Comparison of ENCODE assay signal across 14 cellular contexts in the genomic region with DNA sequence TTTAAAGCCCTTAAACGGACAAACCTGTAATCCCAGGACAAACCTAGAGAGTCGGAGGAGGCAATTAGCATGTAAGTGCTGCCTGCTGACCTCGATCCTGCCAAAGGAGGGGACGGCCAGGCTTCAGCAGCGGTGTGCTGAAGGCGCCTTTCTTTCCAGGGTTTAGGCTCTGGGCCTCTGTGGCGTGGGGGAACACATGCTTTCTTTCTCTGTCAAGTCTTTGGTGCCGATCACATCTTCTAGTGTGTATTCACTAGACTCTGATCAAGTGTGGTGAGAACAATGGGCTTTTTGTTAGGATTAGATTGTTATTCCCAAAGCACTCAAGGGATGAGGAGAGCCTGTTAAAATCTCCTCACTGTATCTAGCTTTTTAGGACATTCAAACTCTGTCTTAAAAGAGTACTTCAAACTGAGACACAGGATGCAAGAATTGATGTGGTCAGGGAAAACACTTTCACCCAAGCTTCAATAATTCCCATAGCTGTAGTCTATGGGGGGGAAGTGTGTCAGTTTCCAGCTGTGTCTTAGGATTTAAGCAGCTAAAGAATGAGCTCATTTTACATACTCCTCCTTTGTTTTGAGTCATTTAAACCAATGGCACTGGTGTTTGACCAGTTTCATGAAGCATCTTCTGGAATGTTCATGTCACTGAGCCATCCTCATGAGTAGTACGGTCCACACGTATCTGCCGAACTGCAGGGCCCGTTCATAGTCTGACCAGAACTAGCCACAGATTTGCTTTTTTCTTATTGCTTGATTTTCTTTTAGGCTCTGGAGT. TPM values are rescaled to one million over a fixed set of nuclear protein-coding genes. Genes with fewer than 3 reads are reported as not detected.
DNase-seq lines count a peak whose midpoint lies in the region; ATAC-seq and TF ChIP-seq lines count a peak whose summit lies in the region.
"Had no signal": no experiment of that assay in that cellular context is flagged by ENCODE, and none has a peak within 500 bp of the region (broad histone marks: within the 10 kb centered on the region; RNA-seq: fewer than 3 reads in every experiment).

No MANE protein-coding gene starts in this region.

- H3K4me2 ChIP-seq in neural progenitor cell (peak overlapping the region; percentile 46), H9 (ENCODE audit: insufficient read depth, insufficient read length, low read length) (no peak overlapping the region)

- H3K18ac ChIP-seq in H9 (ENCODE audit: insufficient read length, low read depth, low read length): no peak overlapping the region

- H2BK12ac ChIP-seq in H9 (ENCODE audit: insufficient read length, low read depth, low read length): no peak overlapping the region

- H2AK5ac ChIP-seq in H9 (ENCODE audit: insufficient read length, low read length): no peak overlapping the region

- H3K4me1 ChIP-seq in neural progenitor cell: peaks cover 30% of the 10 kb centered on the region
- H3K4me1 ChIP-seq in H9 (ENCODE audit: insufficient read depth, low read length): no peaks in the 10 kb centered on the region
- H3K4me1 ChIP-seq: breast epithelium, SJCRH30 had no signal

- no peak overlapping the region for H3T11ph ChIP-seq in H9 (ENCODE audit: low read length)

- no peak overlapping the region for H4K91ac ChIP-seq in H9 (ENCODE audit: insufficient read length, low read depth, low read length)

- peaks cover 45% of the 10 kb centered on the region for H3F3A ChIP-seq in neural progenitor cell (ENCODE audit: low read depth)

- H2BK20ac ChIP-seq in H9 (ENCODE audit: low read depth, low read length, poor library complexity, severe bottlenecking): no peak overlapping the region

- TF ChIP-seq CTCF in AG10803 (conservative IDR thresholded peaks at IDR 0.05; ENCODE audit: low read length) (no peak), fibroblast of mammary gland (conservative IDR thresholded peaks at IDR 0.05; ENCODE audit: control insufficient read depth, insufficient read depth, low read depth, low read length) (no peak), neural progenitor cell (IDR thresholded peaks at IDR 0.05) (no peak), H9 (conservative IDR thresholded peaks at IDR 0.05) (no peak), coronary artery (IDR thresholded peaks at IDR 0.05) (no peak)

- no peaks in the 10 kb centered on the region for H3K23me2 ChIP-seq in H9 (ENCODE audit: insufficient read length, low read depth, low read length, poor library complexity, severe bottlenecking)

- no peak overlapping the region for H3K4me3 ChIP-seq in AG10803 (ENCODE audit: low read length)
- H3K4me3 ChIP-seq in fibroblast of mammary gland (ENCODE audit: control insufficient read depth, low read depth, low read length): no peak overlapping the region
- H3K4me3 ChIP-seq in neural progenitor cell: peak overlapping the region; percentile 12
- no peak overlapping the region for H3K4me3 ChIP-seq in coronary artery
- H3K4me3 ChIP-seq: breast epithelium, SJCRH30 had no signal

- H3K27ac ChIP-seq in neural progenitor cell: peak overlapping the region; percentile 92
- H3K27ac ChIP-seq in H9 (ENCODE audit: insufficient read length, low read depth, low read length): no peak overlapping the region
- H3K27ac ChIP-seq in coronary artery: no peak overlapping the region
- H3K27ac ChIP-seq: SJCRH30 had no signal

- H3K9me3 ChIP-seq in neural progenitor cell (ENCODE audit: low read depth) (no peaks in the 10 kb centered on the region), H9 (ENCODE audit: control insufficient read depth, low read depth, low read length) (no peaks in the 10 kb centered on the region)
- H3K9me3 ChIP-seq: breast epithelium, SJCRH30 had no signal

- WGBS in H9 (ENCODE audit: extremely low coverage, insufficient read length, low lambda C conversion rate): no CpG with 5 or more reads among the region's 12 CpGs

- no peaks in the 10 kb centered on the region for H3K27me3 ChIP-seq in neural progenitor cell
- no peaks in the 10 kb centered on the region for H3K27me3 ChIP-seq in H9 (ENCODE audit: insufficient read depth, low read length)
- H3K27me3 ChIP-seq: breast epithelium, SJCRH30 had no signal

- no peak overlapping the region for H2BK5ac ChIP-seq in H9 (ENCODE audit: insufficient read length, low read length)

- peaks cover 28% of the 10 kb centered on the region for H3K36me3 ChIP-seq in neural progenitor cell

- H4K5ac ChIP-seq in H9 (ENCODE audit: insufficient read length, low read depth, low read length): no peak overlapping the region

- H3K9ac ChIP-seq in neural progenitor cell (no peak overlapping the region), H9 (ENCODE audit: extremely low read depth, insufficient read length, low read length) (no peak overlapping the region)

- peak overlapping the region; percentile 5 for H3K27ac Mint-ChIP-seq in neural progenitor cell
- H3K27ac Mint-ChIP-seq in H9: no peak overlapping the region

- no peak overlapping the region for H4K8ac ChIP-seq in H9 (replicated peaks; ENCODE audit: insufficient read length, low read depth, low read length)

- H3K14ac ChIP-seq in H9 (ENCODE audit: insufficient read depth, low read length): no peak overlapping the region

- H3K79me2 ChIP-seq in neural progenitor cell (ENCODE audit: low read depth) (no peaks in the 10 kb centered on the region), H9 (ENCODE audit: insufficient read depth, low read length) (no peaks in the 10 kb centered on the region)

- H3K27me3 Mint-ChIP-seq in neural progenitor cell (ENCODE audit: insufficient read depth, low read depth): no peaks in the 10 kb centered on the region
- H3K27me3 Mint-ChIP-seq in H9 (ENCODE audit: low read depth): no peaks in the 10 kb centered on the region
- H3K27me3 Mint-ChIP-seq: effector memory CD8-positive, alpha-beta T cell had no signal

- H3K56ac ChIP-seq in H9 (ENCODE audit: insufficient read length, low read depth, low read length): no peak overlapping the region

- H3K4me3 Mint-ChIP-seq in neural progenitor cell (no peak overlapping the region), H9 (no peak overlapping the region)
- H3K4me3 Mint-ChIP-seq: effector memory CD8-positive, alpha-beta T cell had no signal

- H3K36me3 Mint-ChIP-seq in neural progenitor cell (peaks cover 56% of the 10 kb centered on the region), H9 (ENCODE audit: insufficient read depth in 1 of 3, low read depth in 3 of 3) (peaks cover 47 to 91% (median 84%) of the 10 kb centered on the region in 3 experiments; a peak in 6 of 7 replicates)

- no peak overlapping the region for H3K23ac ChIP-seq in H9 (ENCODE audit: insufficient read length, low read depth, low read length)

- H3K79me1 ChIP-seq in H9 (ENCODE audit: insufficient read depth, low read depth, low read length, poor library complexity, severe bottlenecking): no peaks in the 10 kb centered on the region

- H2BK15ac ChIP-seq in H9 (ENCODE audit: low read depth, low read length): no peak overlapping the region

- no peak overlapping the region for H2BK120ac ChIP-seq in H9 (ENCODE audit: low read depth, low read length, poor library complexity, severe bottlenecking)

- ATAC-seq in HG02759 (IDR thresholded peaks at IDR 0.05; ENCODE audit: unreplicated experiment): no peak
- ATAC-seq: effector memory CD8-positive, alpha-beta T cell had no signal

- peaks cover 7% of the 10 kb centered on the region for H3K9me3 Mint-ChIP-seq in neural progenitor cell
- no peaks in the 10 kb centered on the region for H3K9me3 Mint-ChIP-seq in H9
- H3K9me3 Mint-ChIP-seq: effector memory CD8-positive, alpha-beta T cell had no signal

- H4K20me1 ChIP-seq in neural progenitor cell (ENCODE audit: low read depth) (peaks cover 11% of the 10 kb centered on the region), H9 (ENCODE audit: control insufficient read depth, insufficient read depth, insufficient read length) (no peaks in the 10 kb centered on the region)

- peak; percentile 38 for DNase-seq in AG10803 (ENCODE audit: low read depth)
- peak; percentile 99 for DNase-seq in SK-MEL-5 (ENCODE audit: low read depth, low spot score)
- DNase-seq in fibroblast of mammary gland (ENCODE audit: low read depth): peak; percentile 18
- DNase-seq in neural progenitor cell (ENCODE audit: low spot score): peak; percentile 81
- no peak for DNase-seq in H9
- no peak for DNase-seq in coronary artery (ENCODE audit: low spot score)
- no peak for DNase-seq in OCI-M1 (lab: John Stamatoyannopoulos, UW)
- DNase-seq: activated gamma-delta T cell; effector memory CD8-positive, alpha-beta T cell; right cardiac atrium; stimulated activated CD4-positive, alpha-beta T cell treated with anti-CD3 and anti-CD28 coated beads, Interleukin-2, amount 100 ng/mL, for 24 hours had no signal

- no peak overlapping the region for H3K4ac ChIP-seq in H9 (ENCODE audit: low read depth, low read length)

- in situ Hi-C loops in SK-MEL-5 (cut with HindIII; ENCODE audit: low pct_unique_long_range_greater_than_20kb, low sequenced_read_pairs): no loop called here

- no peak overlapping the region for H2AFZ ChIP-seq in neural progenitor cell (replicated peaks)
- H2AFZ ChIP-seq in H9 (ENCODE audit: low read length): no peak overlapping the region

- H3K4me1 Mint-ChIP-seq in neural progenitor cell: peaks cover 23% of the 10 kb centered on the region
- no peaks in the 10 kb centered on the region for H3K4me1 Mint-ChIP-seq in H9

RNA-seq across cellular contexts. Expression of gene RPA1, which starts 51.2 kb away (rescaled TPM):
- 18.9 and 31.4 TPM in 2 replicates for total RNA-seq in SK-MEL-5 (2014; rRNA removed; shearing (Covaris generic))
- polyA plus RNA-seq in SK-MEL-5 (2015; cell fraction: cytosol; rRNA removed): 52.3 and 54.2 TPM in 2 replicates
- polyA plus RNA-seq in SK-MEL-5 (2015; cell fraction: nucleus; rRNA removed): 47.9 and 59.0 TPM in 2 replicates
- total RNA-seq in neural progenitor cell (ENCODE audit: low replicate concordance) (78.5 and 94.4 TPM in 2 replicates), H9 (2021) (215 and 220 TPM in 2 replicates)

RNA-seq across cellular contexts. Expression of gene SMYD4, which starts 51.3 kb away (rescaled TPM):
- total RNA-seq in SK-MEL-5 (2014; rRNA removed; shearing (Covaris generic)): 10.0 and 12.0 TPM in 2 replicates
- polyA plus RNA-seq in SK-MEL-5 (2015; cell fraction: cytosol; rRNA removed): 9.7 and 11.6 TPM in 2 replicates
- polyA plus RNA-seq in SK-MEL-5 (2015; cell fraction: nucleus; rRNA removed): 13.4 and 17.3 TPM in 2 replicates
- total RNA-seq in neural progenitor cell (ENCODE audit: low replicate concordance) (24.0 and 24.4 TPM in 2 replicates), H9 (2021) (28.8 and 29.0 TPM in 2 replicates)

Comparison
In these comparisons a context has a peak if more than half of its experiments do, and no peak if none do; other contexts are left out.
1. DNase-seq: peak in AG10803 (single experiment), SK-MEL-5 (single experiment), fibroblast of mammary gland (single experiment) and neural progenitor cell (single experiment); none in H9 (single experiment), coronary artery (single experiment) and OCI-M1 (single experiment).